ENCODE assay signal across 6 cellular contexts in the genomic region with DNA sequence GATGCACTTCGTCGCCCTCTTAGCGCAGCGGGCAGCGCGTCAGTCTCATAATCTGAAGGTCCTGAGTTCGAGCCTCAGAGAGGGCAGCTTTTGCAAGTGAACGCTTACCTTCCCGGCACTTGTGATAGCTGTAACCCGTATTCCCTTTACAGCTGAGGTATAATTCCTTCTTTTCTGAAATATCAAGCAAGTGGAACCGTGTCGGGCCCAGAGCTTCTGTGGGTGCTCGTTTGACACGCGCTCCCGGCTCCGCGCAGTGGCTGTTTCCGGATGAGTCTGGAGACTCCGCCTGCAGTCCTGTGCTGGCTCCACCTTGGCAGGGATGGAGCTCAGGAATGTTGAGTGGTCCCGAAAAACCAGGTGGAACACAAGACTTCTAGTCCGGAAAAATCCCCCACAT.
DNase-seq lines count a peak whose midpoint lies in the region; ATAC-seq, FAIRE-seq and TF ChIP-seq lines count a peak whose summit lies in the region.
"Not testable (repeated sequence)": the region's sequence is repeated elsewhere in the genome, so short reads cannot be mapped to it uniquely, and the experiment has no call there.

No MANE protein-coding gene starts in this region.

- H3K79me1 ChIP-seq in IMR-90 (ENCODE audit: low read depth in 1 of 2, low read length in 2 of 2) = not testable (repeated sequence)

- not testable (repeated sequence) for TF ChIP-seq RAD21 in IMR-90 (IDR thresholded peaks at IDR 0.05; ENCODE audit: low read length); HepG2 (CRISPR knock-in tag; IDR thresholded peaks at IDR 0.05)

- H3K18ac ChIP-seq in IMR-90 (ENCODE audit: low read depth, low read length) = not testable (repeated sequence)

- POLR2A ChIA-PET in IMR-90 (lab: Charles Lee; ENCODE audit: unreplicated experiment); HepG2 (lab: Yijun Ruan, JAX): not testable (repeated sequence)

- not testable (repeated sequence) for H4K91ac ChIP-seq in IMR-90 (ENCODE audit: insufficient read depth, low read depth, low read length)

- H2AFZ ChIP-seq in GM23338; IMR-90 (replicated peaks; ENCODE audit: low read length, poor library complexity); mammary epithelial cell (ENCODE audit: low read depth, low read length); HepG2 (ENCODE audit: low read length): not testable (repeated sequence)

- not testable (repeated sequence) for H3K9me3 ChIP-seq in IMR-90 (ENCODE audit: control insufficient read depth, insufficient read depth, low read length); mammary epithelial cell (replicated peaks; ENCODE audit: insufficient read depth, low read length)
- H3K9me3 ChIP-seq in HepG2 (ENCODE audit: low read length) = peaks cover 10% of the 10 kb centered on the region; the same call in 1 of the 2 replicates

- CTCF ChIA-PET in IMR-90 (lab: Yijun Ruan, JAX); mammary epithelial cell (lab: Charles Lee; ENCODE audit: low non-redundant PET); HepG2 (lab: Yijun Ruan, JAX; ENCODE audit: low intra/inter-chr PET ratio, low total read pairs): not testable (repeated sequence)

- not testable (repeated sequence) for TF ChIP-seq CTCF in GM23338 (conservative IDR thresholded peaks at IDR 0.05; ENCODE audit: low read depth in 2 of 2); IMR-90 (conservative IDR thresholded peaks at IDR 0.05; ENCODE audit: low read depth, low read length); mammary epithelial cell (conservative IDR thresholded peaks at IDR 0.05 in 1 of 2, IDR thresholded peaks at IDR 0.05 in 1 of 2; ENCODE audit: extremely low read depth in 1 of 2, insufficient read depth in 1 of 2, low read depth in 1 of 2, low read length in 2 of 2); HepG2 (CRISPR knock-in tag; IDR thresholded peaks at IDR 0.05)

- H3F3A ChIP-seq in GM23338 (replicated peaks; ENCODE audit: low read depth) = peaks cover 12% of the 10 kb centered on the region

- H2BK15ac ChIP-seq in IMR-90 (ENCODE audit: low read depth, low read length) = not testable (repeated sequence)

- TF ChIP-seq POLR2A in IMR-90 (IDR thresholded peaks at IDR 0.05; ENCODE audit: low read depth, low read length); HepG2 (IDR thresholded peaks at IDR 0.05; ENCODE audit: insufficient read depth in 1 of 2, low read depth in 2 of 2, low read length in 2 of 2): not testable (repeated sequence)

- H4K5ac ChIP-seq in IMR-90 (ENCODE audit: low read depth, low read length) = not testable (repeated sequence)

- H3K4me1 ChIP-seq in GM23338 (ENCODE audit: insufficient read depth); IMR-90 (ENCODE audit: control insufficient read depth, insufficient read depth, low read length); mammary epithelial cell (ENCODE audit: insufficient read depth, low read length); HepG2 (ENCODE audit: insufficient read depth, low read length): not testable (repeated sequence)

- ATAC-seq in GM23338 (peak; percentile 59), IMR-90 (ENCODE audit: low read depth) (peak; percentile 97), SK-N-SH treated with all-trans-retinoic acid at 6 μM for 48 hours (peak; percentile 82), HepG2 (peak; percentile 78)

- H3K4me3 ChIP-seq in GM23338; IMR-90 (ENCODE audit: insufficient read depth, low read depth, low read length); mammary epithelial cell (replicated peaks in 1 of 3; ENCODE audit: insufficient read depth in 1 of 3, low read depth in 2 of 3, low read length in 3 of 3); HepG2 (replicated peaks in 1 of 3; ENCODE audit: insufficient read depth in 1 of 3, low read depth in 2 of 3, low read length in 3 of 3): not testable (repeated sequence)

- H3K9me3 Mint-ChIP-seq in GM23338 = not testable (repeated sequence)

- H3K27me3 ChIP-seq in GM23338 (ENCODE audit: insufficient read depth); IMR-90 (ENCODE audit: control insufficient read depth, insufficient read depth, low read length); mammary epithelial cell (ENCODE audit: insufficient read depth, low read length); HepG2 (ENCODE audit: control insufficient read depth in 1 of 2, insufficient read depth in 2 of 2, low read length in 2 of 2): not testable (repeated sequence)

- H3K56ac ChIP-seq in IMR-90 (ENCODE audit: extremely low read depth, insufficient read depth, low read length) = not testable (repeated sequence)

- not testable (repeated sequence) for H3K27me3 Mint-ChIP-seq in GM23338 (ENCODE audit: insufficient read depth, low read depth, poor library complexity)

- intact Hi-C loops in IMR-90 (cut with micrococcal nuclease); mammary epithelial cell (cut with micrococcal nuclease); HepG2 (cut with micrococcal nuclease; ENCODE audit: unreplicated experiment): not testable (repeated sequence)

- not testable (repeated sequence) for DNase-seq in GM23338 (ENCODE audit: low spot score); IMR-90; mammary epithelial cell; HepG2 (ENCODE audit: low spot score)

- FAIRE-seq in A204.1 (lab: Jason Lieb, UNC) = peak; percentile 40
- FAIRE-seq in HepG2 (lab: Jason Lieb, UNC) = not testable (repeated sequence)

- in situ Hi-C loops in IMR-90 (cut with MboI; ENCODE audit: low sequenced_read_pairs); mammary epithelial cell (cut with MboI; ENCODE audit: low sequenced_read_pairs in 2 of 2); HepG2 (cut with HindIII; ENCODE audit: extremely low pct_ligation_motif_present, low pct_unique_long_range_greater_than_20kb): not testable (repeated sequence)

- H2BK5ac ChIP-seq in IMR-90 (ENCODE audit: low read depth, low read length, poor library complexity, severe bottlenecking) = not testable (repeated sequence)

- not testable (repeated sequence) for H2AK9ac ChIP-seq in IMR-90 (replicated peaks; ENCODE audit: low read depth, low read length, poor library complexity)

- TF ChIP-seq EP300 in HepG2 (IDR thresholded peaks at IDR 0.05; ENCODE audit: low read depth in 2 of 2, low read length in 2 of 2); HepG2 (CRISPR knock-in tag; IDR thresholded peaks at IDR 0.05; ENCODE audit: borderline replicate concordance): not testable (repeated sequence)

- not testable (repeated sequence) for H3K79me2 ChIP-seq in GM23338 (replicated peaks; ENCODE audit: insufficient read depth); mammary epithelial cell (ENCODE audit: insufficient read depth, low read length); HepG2 (ENCODE audit: insufficient read depth, low read length)

- not testable (repeated sequence) for H3K14ac ChIP-seq in IMR-90 (replicated peaks; ENCODE audit: low read depth, low read length)

- not testable (repeated sequence) for H3K4ac ChIP-seq in IMR-90 (ENCODE audit: low read depth, low read length)

- H2BK120ac ChIP-seq in IMR-90 (ENCODE audit: low read depth, low read length) = not testable (repeated sequence)

- H3K27ac Mint-ChIP-seq in GM23338 = not testable (repeated sequence)

- WGBS in IMR-90 (ENCODE audit: extremely low coverage in 2 of 2, insufficient read length in 1 of 2), 2 experiments = no CpG with 5 or more reads among the region's 22 CpGs
- no CpG with 5 or more reads among the region's 22 CpGs for WGBS in mammary epithelial cell (ENCODE audit: low coverage, missing lambda C conversion rate)
- no CpG with 5 or more reads among the region's 22 CpGs for WGBS in HepG2 (ENCODE audit: low lambda C conversion rate)

- not testable (repeated sequence) for H3K9ac ChIP-seq in IMR-90 (ENCODE audit: low read depth, low read length); mammary epithelial cell (ENCODE audit: insufficient read depth, low read length); HepG2 (ENCODE audit: insufficient read depth, low read depth, low read length)

- BruUV-seq in IMR-90 (replicated peaks; lab: Mats Ljungman, UMichigan); HepG2 (replicated peaks; lab: Mats Ljungman, UMichigan): not testable (repeated sequence)
- TSS peak; percentile 100 for BruUV-seq in mammary epithelial cell (replicated peaks; lab: Mats Ljungman, UMichigan)

- not testable (repeated sequence) for H3K4me2 ChIP-seq in GM23338; IMR-90 (ENCODE audit: low read depth, low read length); mammary epithelial cell (ENCODE audit: insufficient read depth, low read depth, low read length); HepG2 (ENCODE audit: low read depth, low read length)

- not testable (repeated sequence) for H3K27ac ChIP-seq in GM23338 (ENCODE audit: low read depth); IMR-90 (ENCODE audit: insufficient read depth, low read length); mammary epithelial cell (ENCODE audit: insufficient read depth, low read depth, low read length); HepG2 (ENCODE audit: extremely low read length, insufficient read depth, low read length)

- not testable (repeated sequence) for H3K36me3 ChIP-seq in GM23338 (ENCODE audit: insufficient read depth); IMR-90 (ENCODE audit: control insufficient read depth, insufficient read depth, low read length); mammary epithelial cell (ENCODE audit: insufficient read depth, low read length); HepG2 (replicated peaks in 1 of 2; ENCODE audit: control insufficient read depth in 1 of 2, insufficient read depth in 2 of 2, low read length in 2 of 2)

- not testable (repeated sequence) for H3K36me3 Mint-ChIP-seq in GM23338 (ENCODE audit: low read depth)

- H3K23ac ChIP-seq in IMR-90 (ENCODE audit: low read depth, low read length) = not testable (repeated sequence)

- H3K4me1 Mint-ChIP-seq in GM23338 = not testable (repeated sequence)

- H2BK20ac ChIP-seq in IMR-90 (ENCODE audit: low read depth, low read length) = not testable (repeated sequence)

- H3K9me2 ChIP-seq in GM23338 (ENCODE audit: insufficient read depth) = not testable (repeated sequence)

- H2AK5ac ChIP-seq in IMR-90 (ENCODE audit: low read depth, low read length) = not testable (repeated sequence)

- H3K4me3 Mint-ChIP-seq in GM23338 = not testable (repeated sequence)

- not testable (repeated sequence) for H4K20me1 ChIP-seq in GM23338 (replicated peaks; ENCODE audit: insufficient read depth); IMR-90 (ENCODE audit: insufficient read depth, low read length); mammary epithelial cell (ENCODE audit: insufficient read depth, low read length); HepG2 (ENCODE audit: insufficient read depth, low read length)

- H3K9me1 ChIP-seq in IMR-90 (ENCODE audit: insufficient read depth, low read length) = not testable (repeated sequence)

- H4K8ac ChIP-seq in IMR-90 (ENCODE audit: low read depth in 2 of 2, low read length in 2 of 2) = not testable (repeated sequence)

- dilution Hi-C loops in IMR-90 (cut with HindIII; ENCODE audit: low sequenced_read_pairs, unreplicated experiment); mammary epithelial cell (cut with HindIII; ENCODE audit: low sequenced_read_pairs): not testable (repeated sequence)
